ENCODE assay signal across 13 cellular contexts in the genomic region with DNA sequence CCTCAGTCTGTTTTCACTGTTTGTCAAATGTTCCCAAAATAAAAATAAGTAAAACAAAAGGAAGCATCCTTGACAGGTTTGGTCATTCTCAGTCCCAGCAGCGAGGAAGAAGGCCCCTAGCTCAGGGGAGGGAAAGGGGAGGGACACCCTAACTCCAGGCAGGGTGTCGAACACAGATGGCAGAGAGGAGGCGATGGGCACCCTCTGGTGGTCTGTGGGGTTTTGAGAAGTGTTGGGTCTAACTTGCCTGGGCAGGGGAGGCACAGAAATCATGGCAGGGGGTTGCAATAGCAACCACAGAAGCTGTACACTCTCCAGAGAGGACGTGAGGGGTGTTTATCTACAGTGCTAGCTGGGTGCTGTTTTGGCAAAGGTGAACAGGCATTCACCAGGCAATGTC.
DNase-seq lines count a peak whose midpoint lies in the region; ATAC-seq and TF ChIP-seq lines count a peak whose summit lies in the region.
"Had no signal": no experiment of that assay in that cellular context is flagged by ENCODE, and none has a peak within 500 bp of the region (broad histone marks: within the 10 kb centered on the region; RNA-seq: fewer than 3 reads in every experiment).

No MANE protein-coding gene starts in this region.

- DNase-seq in activated CD4-positive, alpha-beta T cell treated with anti-CD3 and anti-CD28 coated beads for 24 hours (ENCODE audit: low read depth in 2 of 2), result peak; percentile 5 to 7
- no peak for DNase-seq in activated CD4-positive, alpha-beta T cell treated with anti-CD3 and anti-CD28 coated beads for 1 hour
- peak; percentile 87 for DNase-seq in WERI-Rb-1
- DNase-seq in epithelial cell of proximal tubule (ENCODE audit: low read depth), result no peak
- peak in 2 of 3 experiments; percentile 6 to 19 for DNase-seq in stimulated activated CD4-positive, alpha-beta T cell treated with anti-CD3 and anti-CD28 coated beads, TNF-alpha, amount 100 ng/mL, for 24 hours (ENCODE audit: low read depth in 3 of 3)
- DNase-seq in DMS79 (lab: John Stamatoyannopoulos, UW), result no peak
- DNase-seq in GM10248 (ENCODE audit: extremely low spot score), result no peak
- DNase-seq: effector memory CD8-positive, alpha-beta T cell; NCI-H1436 treated with DMSO at 0.1 percent for 48 hours; PC-9 had no signal

- H3K27ac ChIP-seq in WERI-Rb-1, result no peak overlapping the region
- H3K27ac ChIP-seq: HL-60, PC-9, skin epidermis had no signal

- TF ChIP-seq CTCF in WERI-Rb-1 (IDR thresholded peaks at IDR 0.05; ENCODE audit: low read depth, low read length) (peak; percentile 89), epithelial cell of proximal tubule (conservative IDR thresholded peaks at IDR 0.05; ENCODE audit: low read depth, low read length) (peak; percentile 40), GM10248 (IDR thresholded peaks at IDR 0.05; ENCODE audit: control extremely low read depth, extremely low read depth, low read depth, missing control alignments) (no peak)

- H3K4me3 ChIP-seq in WERI-Rb-1 (ENCODE audit: low read depth, low read length) (no peak overlapping the region), epithelial cell of proximal tubule (ENCODE audit: low read depth, low read length) (no peak overlapping the region)
- H3K4me3 ChIP-seq: PC-9, skin epidermis had no signal

- POLR2A ChIA-PET in GM10248 (lab: Yijun Ruan, JAX), result no interaction called here

- no peaks in the 10 kb centered on the region for H3K9me3 ChIP-seq in WERI-Rb-1 (ENCODE audit: severe bottlenecking)

- no peaks in the 10 kb centered on the region for H3K36me3 ChIP-seq in WERI-Rb-1

- CTCF ChIA-PET in GM10248 (lab: Yijun Ruan, JAX), result interaction anchor here (0.8 to 0.9 kb wide), 2 partner anchors 10 to 34 kb away, joined by 3 read pairs; no protein-coding TSS in a partner anchor

- no peak for ATAC-seq in HG03108 (IDR thresholded peaks at IDR 0.05; ENCODE audit: unreplicated experiment)
- ATAC-seq: effector memory CD8-positive, alpha-beta T cell had no signal

- no peaks in the 10 kb centered on the region for H3K27me3 ChIP-seq in WERI-Rb-1 (ENCODE audit: insufficient read depth, low read depth, severe bottlenecking)

Comparison
In these comparisons a context has a peak if more than half of its experiments do, and no peak if none do; other contexts are left out.
1. DNase-seq: peak in activated CD4-positive, alpha-beta T cell treated with anti-CD3 and anti-CD28 coated beads for 24 hours (2 of 2), WERI-Rb-1 (single experiment) and stimulated activated CD4-positive, alpha-beta T cell treated with anti-CD3 and anti-CD28 coated beads, TNF-alpha, amount 100 ng/mL, for 24 hours (2 of 3); none in activated CD4-positive, alpha-beta T cell treated with anti-CD3 and anti-CD28 coated beads for 1 hour (single experiment), epithelial cell of proximal tubule (single experiment), DMS79 (single experiment) and GM10248 (single experiment).